21 cellular contexts compared by ENCODE assay signal in genomic region chr20:6055161-6055783, GRCh38. TPM values are rescaled to one million over a fixed set of nuclear protein-coding genes. Genes with fewer than 3 reads are reported as not detected.
DNase-seq lines count a peak whose midpoint lies in the region; ATAC-seq, FAIRE-seq and TF ChIP-seq lines count a peak whose summit lies in the region.
"Had no signal": no experiment of that assay in that cellular context is flagged by ENCODE, and none has a peak within 500 bp of the region (broad histone marks: within the 10 kb centered on the region; RNA-seq: fewer than 3 reads in every experiment).

No MANE protein-coding gene starts in this region.

- no peak for TF ChIP-seq POLR2A in GM12878 (IDR thresholded peaks at IDR 0.05; ENCODE audit: low read depth, low read length)

- H2AFZ ChIP-seq in GM12878 (ENCODE audit: control insufficient read depth, low read depth, low read length): no peak overlapping the region
- H2AFZ ChIP-seq: GM23338 had no signal

- no peaks in the 10 kb centered on the region for H4K20me1 ChIP-seq in GM12878 (ENCODE audit: control insufficient read depth, insufficient read depth)

- SMC1A ChIA-PET in GM12878 (lab: Charles Lee; ENCODE audit: uncharacterized antibody, unreplicated experiment): interaction anchor here (0.6 kb wide), 1 partner anchor 103 kb away, joined by 3 read pairs; no protein-coding TSS in a partner anchor

- 36% methylated on average over 10 of the region's 10 CpGs for WGBS in GM12878 (ENCODE audit: insufficient coverage, insufficient replicate concordance, low lambda C conversion rate, missing lambda C conversion rate)
- no CpG with 5 or more reads among the region's 10 CpGs for WGBS in mesendoderm (ENCODE audit: extremely low coverage, insufficient coverage, low lambda C conversion rate)

- H3K4me2 ChIP-seq in GM12878 (ENCODE audit: control insufficient read depth, insufficient read depth) (no peak overlapping the region), mesendoderm (ENCODE audit: low read length) (no peak overlapping the region)
- H3K4me2 ChIP-seq: GM23338 had no signal

- no peak for FAIRE-seq in GM12878 (lab: Jason Lieb, UNC)

- H2BK5ac ChIP-seq in mesendoderm (ENCODE audit: low read length): peak overlapping the region; percentile 74

- H2BK120ac ChIP-seq in mesendoderm (ENCODE audit: low read depth, low read length): no peak overlapping the region

- POLR2A ChIA-PET in GM12878 (lab: Charles Lee): no interaction called here

- H3K18ac ChIP-seq in mesendoderm (ENCODE audit: low read length): no peak overlapping the region

- no peak for TF ChIP-seq EP300 in GM12878 (IDR thresholded peaks at IDR 0.05; ENCODE audit: borderline replicate concordance in 1 of 2, control insufficient read depth in 1 of 2, low read depth in 2 of 2, low read length in 2 of 2)

- no peak overlapping the region for H4K8ac ChIP-seq in mesendoderm (ENCODE audit: low read depth, low read length)

- H2AK5ac ChIP-seq in mesendoderm (ENCODE audit: low read length): no peak overlapping the region

- no TSS peak for BruUV-seq in GM12878 (replicated peaks; lab: Mats Ljungman, UMichigan)

- TF ChIP-seq CTCF in GM12878 (IDR thresholded peaks at IDR 0.05 in 2 of 3, conservative IDR thresholded peaks at IDR 0.05 in 1 of 3; ENCODE audit: control insufficient read depth in 2 of 3, extremely low read depth in 1 of 3, insufficient read depth in 1 of 3, low read depth in 3 of 3, low read length in 3 of 3): no peak

- H3K36me3 ChIP-seq in GM12878 (ENCODE audit: control insufficient read depth in 2 of 2, insufficient read depth in 2 of 2, low read length in 1 of 2): no peaks in the 10 kb centered on the region
- H3K36me3 ChIP-seq in mesendoderm (ENCODE audit: control insufficient read depth, insufficient read depth, low read length): no peaks in the 10 kb centered on the region
- H3K36me3 ChIP-seq: colonic mucosa, thyroid gland had no signal

- no peak for TF ChIP-seq RAD21 in GM12878 (IDR thresholded peaks at IDR 0.05; ENCODE audit: insufficient read depth, low read depth, low read length)

- H3K79me2 ChIP-seq in GM12878 (ENCODE audit: control insufficient read depth, insufficient read depth, low read length): no peaks in the 10 kb centered on the region
- no peaks in the 10 kb centered on the region for H3K79me2 ChIP-seq in mesendoderm (ENCODE audit: control insufficient read depth, insufficient read depth, low read length)

- H3K4me1 ChIP-seq in GM12878 (ENCODE audit: control insufficient read depth, insufficient read depth, low read length) (no peaks in the 10 kb centered on the region), mesendoderm (ENCODE audit: control insufficient read depth, low read depth, low read length) (peaks cover 9% of the 10 kb centered on the region)

- H3K79me1 ChIP-seq in mesendoderm (ENCODE audit: low read length): no peaks in the 10 kb centered on the region

- H3K9me3 ChIP-seq in GM12878 (replicated peaks; ENCODE audit: control insufficient read depth, insufficient read depth, low read length): no peaks in the 10 kb centered on the region
- H3K9me3 ChIP-seq: colonic mucosa, thyroid gland had no signal

- no peak overlapping the region for H3K9ac ChIP-seq in GM12878 (ENCODE audit: control insufficient read depth, insufficient read depth, low read length)
- H3K9ac ChIP-seq in mesendoderm (ENCODE audit: low read length): peak overlapping the region; percentile 22

- ATAC-seq in GM12878: peak; percentile 28
- ATAC-seq: GM23338; sciatic nerve; stimulated activated naive B cell treated with anti-CD40 and anti-IgM and Interleukin-4, amounts not matched to agents 10 μg/mL and 1 μg/mL and 100 μg/mL, for 72 hours had no signal

- intact Hi-C loops in GM12878 (cut with micrococcal nuclease; ENCODE audit: unreplicated experiment): no loop called here

- H2BK15ac ChIP-seq in mesendoderm (replicated peaks; ENCODE audit: low read depth): no peak overlapping the region

- H3K4me3 ChIP-seq in GM12878: no peak overlapping the region
- H3K4me3 ChIP-seq in mesendoderm (ENCODE audit: low read length): no peak overlapping the region
- H3K4me3 ChIP-seq: colonic mucosa, GM23338, thyroid gland had no signal

- H4K5ac ChIP-seq in mesendoderm (ENCODE audit: low read length): no peak overlapping the region

- CTCF ChIA-PET in GM12878 (lab: Yijun Ruan, JAX): interaction anchor here (1.0 kb wide), 1 partner anchor 527 kb away, joined by 3 read pairs; no protein-coding TSS in a partner anchor

- peaks cover 3 to 9% of the 10 kb centered on the region in 2 experiments; a peak in 3 of 4 replicates for H3K27me3 ChIP-seq in GM12878 (replicated peaks in 1 of 2; ENCODE audit: control insufficient read depth in 2 of 2, insufficient read depth in 2 of 2, low read length in 1 of 2)
- peaks cover 13% of the 10 kb centered on the region for H3K27me3 ChIP-seq in mesendoderm (ENCODE audit: insufficient read depth, low read length, poor library complexity)
- H3K27me3 ChIP-seq: thyroid gland had no signal

- peak overlapping the region; percentile 22 for H3K4ac ChIP-seq in mesendoderm (ENCODE audit: low read depth, low read length)

- H3K56ac ChIP-seq in mesendoderm (ENCODE audit: low read length): peak overlapping the region; percentile 68

- in situ Hi-C loops in Caki2 (cut with HindIII; ENCODE audit: low pct_unique_long_range_greater_than_20kb, low sequenced_read_pairs) (no loop called here), GM12878 (cut with MboI) (no loop called here)

- peak overlapping the region; percentile 85 for H3K23ac ChIP-seq in mesendoderm (ENCODE audit: low read length)

- DNase-seq in Caki2 (ENCODE audit: low read depth) (peak; percentile 77), M059J (ENCODE audit: low read depth) (peak; percentile 57), GM12878 (ENCODE audit: low read depth, low spot score) (no peak), mesendoderm (peak; percentile 92), HCEC 1CT (no peak), putamen (ENCODE audit: low spot score) (no peak), HuH-7 (ENCODE audit: low spot score) (no peak)
- no peak for DNase-seq in activated naive CD4-positive, alpha-beta T cell treated with Interleukin-2 at 50 U/mL for 16 hours
- DNase-seq: activated CD4-positive, alpha-beta T cell treated with anti-CD3 and anti-CD28 coated beads for 1 hour; colonic mucosa; DMS79 treated with DMSO at 0.1 percent for 48 hours; endodermal cell; NCI-H1417 treated with DMSO at 0.1 percent for 48 hours; NCI-H526; stimulated activated naive B cell treated with anti-CD40 and anti-IgM and Interleukin-4, amounts not matched to agents 10 μg/mL and 1 μg/mL and 100 μg/mL, for 72 hours; thyroid gland had no signal

- RAD21 ChIA-PET in GM12878 (lab: Charles Lee; ENCODE audit: unreplicated experiment): no interaction called here

- H3K27ac ChIP-seq in GM12878 (ENCODE audit: control insufficient read depth, insufficient read depth) (no peak overlapping the region), mesendoderm (ENCODE audit: low read depth, low read length) (peak overlapping the region; percentile 72)
- H3K27ac ChIP-seq: colonic mucosa, thyroid gland had no signal

TF ChIP-seq in GM12878, 131 proteins besides CTCF, POLR2A, EP300 and RAD21 (continues in another document):
- TF ChIP-seq ZNF274 (IDR thresholded peaks at IDR 0.05; ENCODE audit: insufficient read depth, insufficient read length): no peak
- no peak for TF ChIP-seq STAT3 (IDR thresholded peaks at IDR 0.05; ENCODE audit: low read depth, low read length)

RNA-seq across cellular contexts. Expression of gene LRRN4, which starts 1.4 kb away (rescaled TPM):
- 21.3 and 25.6 TPM in 2 replicates for total RNA-seq in Caki2 (2014; rRNA removed; shearing (Covaris generic); ENCODE audit: low replicate concordance)
- 0.76 and 1.3 TPM in 2 replicates for total RNA-seq in M059J (2014; rRNA removed; shearing (Covaris generic))
- not detected in 2 replicates for total RNA-seq in GM12878 (2013; cell fraction: nucleolus; rRNA removed)
- total RNA-seq in GM12878 (2014; rRNA removed): not detected in 2 replicates
- not detected in 2 replicates for total RNA-seq in GM12878 (2014; rRNA removed; fragmentation: Illumina TruSeq; extraction: Trizol)
- total RNA-seq in GM12878 (2021): not detected in 2 replicates
- polyA plus RNA-seq in GM12878 (2011; ENCODE audit: low read depth): not detected
- not detected in 2 replicates for polyA plus RNA-seq in GM12878 (2011; rRNA removed)
- polyA plus RNA-seq in GM12878 (2011; cell fraction: cytosol; rRNA removed): 0.01 and 0.02 TPM in 2 replicates
- 0.06 TPM in 1 of 2 replicates, not detected in the other for polyA plus RNA-seq in GM12878 (2011; cell fraction: nucleus; rRNA removed)
- 0.04 and 0.05 TPM in 2 replicates for polyA plus RNA-seq in GM12878 (2012)
- not detected in 2 replicates for polyA plus RNA-seq in GM12878 (2014; fragmentation: Illumina TruSeq; extraction: Trizol)
- not detected for polyA plus RNA-seq in GM12878 (2014; fragmentation: Nextera tagmentation; extraction: Ambion mirVana)
- 0.03 TPM in 1 of 2 replicates, not detected in the other for polyA plus RNA-seq in GM12878 (2014; rRNA removed)
- polyA plus RNA-seq in GM12878 (2016; fragmentation: Nextera tagmentation; extraction: Ambion mirVana): under 1 TPM in 1 of 2 experiments, not detected in 1; 0.11 TPM
- not detected in 2 replicates for polyA minus RNA-seq in GM12878 (2011; rRNA and poly(A)+ RNA removed)
- polyA minus RNA-seq in GM12878 (2011; cell fraction: cytosol; rRNA and poly(A)+ RNA removed): not detected in 2 replicates
- not detected in 2 replicates for polyA minus RNA-seq in GM12878 (2011; cell fraction: nucleus; rRNA and poly(A)+ RNA removed)
- polyA plus RNA-seq in mesendoderm (2013, experiment 1 of 2): 0.62 TPM
- 0.64 TPM for polyA plus RNA-seq in mesendoderm (2013, experiment 2 of 2)
- total RNA-seq: activated T-helper 1 cell treated with anti-CD3 and anti-CD28 coated beads, Interleukin-12 subunit alpha, Interleukin-12 subunit beta, Interleukin-2, Interleukin-4 antibody, amounts not matched to agents 30 ng/mL and 10 ng/mL and 1 ng/mL, durations not matched to agents 14 hours and 24 hours and 36 hours; colonic mucosa; HT1080; mononuclear cell; thyroid gland had no signal

RNA-seq across cellular contexts. Expression of gene CRLS1, which starts 49.3 kb away (rescaled TPM):
- 110 and 119 TPM in 2 replicates for total RNA-seq in Caki2 (2014; rRNA removed; shearing (Covaris generic); ENCODE audit: low replicate concordance)
- total RNA-seq in M059J (2014; rRNA removed; shearing (Covaris generic)): 85.0 and 95.1 TPM in 2 replicates
- total RNA-seq in GM12878 (2013; cell fraction: nucleolus; rRNA removed): 68.8 and 70.0 TPM in 2 replicates
- total RNA-seq in GM12878 (2014; rRNA removed) (49.4 and 59.5 TPM in 2 replicates), GM12878 (2014; rRNA removed; fragmentation: Illumina TruSeq; extraction: Trizol) (40.0 and 41.9 TPM in 2 replicates), GM12878 (2021) (34.1 and 38.4 TPM in 2 replicates)
- polyA plus RNA-seq in GM12878 (2011; ENCODE audit: low read depth): 46.1 TPM
- polyA plus RNA-seq in GM12878 (2011; rRNA removed) (141 and 157 TPM in 2 replicates), GM12878 (2014; fragmentation: Illumina TruSeq; extraction: Trizol) (37.8 and 44.1 TPM in 2 replicates), GM12878 (2014; fragmentation: Nextera tagmentation; extraction: Ambion mirVana) (10 to 100 TPM; 11.3 to 25.2 TPM), GM12878 (2014; rRNA removed) (41.6 and 45.0 TPM in 2 replicates), GM12878 (2016; fragmentation: Nextera tagmentation; extraction: Ambion mirVana) (10 to 100 TPM; 57.4 to 67.5 TPM)
- 63.6 and 64.7 TPM in 2 replicates for polyA plus RNA-seq in GM12878 (2011; cell fraction: cytosol; rRNA removed)
- 34.7 and 42.5 TPM in 2 replicates for polyA plus RNA-seq in GM12878 (2011; cell fraction: nucleus; rRNA removed)
- 35.3 and 42.8 TPM in 2 replicates for polyA plus RNA-seq in GM12878 (2012)
- polyA minus RNA-seq in GM12878 (2011; rRNA and poly(A)+ RNA removed): 63.1 and 83.2 TPM in 2 replicates
- 11.5 and 12.8 TPM in 2 replicates for polyA minus RNA-seq in GM12878 (2011; cell fraction: cytosol; rRNA and poly(A)+ RNA removed)
- polyA minus RNA-seq in GM12878 (2011; cell fraction: nucleus; rRNA and poly(A)+ RNA removed): 9.2 and 10.3 TPM in 2 replicates
- polyA plus RNA-seq in mesendoderm (2013, experiment 1 of 2): 60.8 TPM
- polyA plus RNA-seq in mesendoderm (2013, experiment 2 of 2): 62.2 TPM

Comparison
In these comparisons a context has a peak if more than half of its experiments do, and no peak if none do; other contexts are left out.
1. DNase-seq: peak in Caki2 (single experiment), M059J (single experiment) and mesendoderm (single experiment); none in GM12878 (single experiment), activated naive CD4-positive, alpha-beta T cell treated with Interleukin-2 at 50 U/mL for 16 hours (single experiment), HCEC 1CT (single experiment), putamen (single experiment) and HuH-7 (single experiment).